Comparison of ENCODE assay signal across 15 cellular contexts in the genomic region with DNA sequence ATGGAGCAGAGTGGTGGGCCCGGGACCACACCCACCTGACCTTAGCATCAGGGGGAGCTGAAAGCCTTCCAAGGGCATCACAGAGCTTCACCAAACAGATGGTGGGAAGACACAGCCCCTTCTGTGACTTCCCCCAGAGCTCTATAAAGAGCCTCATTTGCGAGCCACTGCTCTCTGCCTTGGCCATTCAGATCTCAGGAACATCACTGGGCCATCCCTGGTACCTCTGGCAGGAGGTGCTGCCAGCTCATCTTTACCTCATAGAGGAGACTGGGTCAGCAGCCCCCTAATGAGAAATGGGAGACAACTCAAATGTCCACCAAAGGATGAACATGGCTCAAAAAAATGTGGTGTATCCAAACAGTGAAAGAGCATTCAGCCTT.
"Had no signal": no experiment of that assay in that cellular context is flagged by ENCODE, and none has a peak within 500 bp of the region (broad histone marks: within the 10 kb centered on the region; RNA-seq: fewer than 3 reads in every experiment).

No MANE protein-coding gene starts in this region.

- H3K4me3 Mint-ChIP-seq: activated CD4-positive, alpha-beta memory T cell treated with anti-CD3 and anti-CD28 coated beads for 36 hours; activated naive CD4-positive, alpha-beta T cell treated with anti-CD3 and anti-CD28 coated beads, Interleukin-2, amount 50 U/mL, for 24 hours; central memory CD8-positive, alpha-beta T cell; immature natural killer cell; neural crest cell; stimulated activated naive B cell treated with anti-CD40 and anti-IgM and Interleukin-4, amounts not matched to agents 10 μg/mL and 1 μg/mL and 100 μg/mL, for 72 hours had no signal

- H3K9me3 Mint-ChIP-seq: activated CD4-positive, alpha-beta memory T cell treated with anti-CD3 and anti-CD28 coated beads for 36 hours; activated naive CD4-positive, alpha-beta T cell treated with anti-CD3 and anti-CD28 coated beads, Interleukin-2, amount 50 U/mL, for 24 hours; central memory CD8-positive, alpha-beta T cell; immature natural killer cell; neural crest cell; stimulated activated naive B cell treated with anti-CD40 and anti-IgM and Interleukin-4, amounts not matched to agents 10 μg/mL and 1 μg/mL and 100 μg/mL, for 72 hours had no signal

- H3K4me3 ChIP-seq: adrenal gland, coronary artery, transverse colon had no signal

- H3K27me3 ChIP-seq: adrenal gland, transverse colon had no signal

- H3K4me1 Mint-ChIP-seq: activated naive CD4-positive, alpha-beta T cell treated with anti-CD3 and anti-CD28 coated beads, Interleukin-2, amount 50 U/mL, for 24 hours; central memory CD8-positive, alpha-beta T cell; immature natural killer cell had no signal

- H3K27me3 Mint-ChIP-seq: activated CD4-positive, alpha-beta memory T cell treated with anti-CD3 and anti-CD28 coated beads for 36 hours; activated naive CD4-positive, alpha-beta T cell treated with anti-CD3 and anti-CD28 coated beads, Interleukin-2, amount 50 U/mL, for 24 hours; stimulated activated naive B cell treated with anti-CD40 and anti-IgM and Interleukin-4, amounts not matched to agents 10 μg/mL and 1 μg/mL and 100 μg/mL, for 72 hours had no signal

- H3K36me3 ChIP-seq: adrenal gland had no signal

- H3K27ac Mint-ChIP-seq: activated CD4-positive, alpha-beta memory T cell treated with anti-CD3 and anti-CD28 coated beads for 36 hours; activated naive CD4-positive, alpha-beta T cell treated with anti-CD3 and anti-CD28 coated beads, Interleukin-2, amount 50 U/mL, for 24 hours; immature natural killer cell; stimulated activated naive B cell treated with anti-CD40 and anti-IgM and Interleukin-4, amounts not matched to agents 10 μg/mL and 1 μg/mL and 100 μg/mL, for 72 hours had no signal

- H3K4me2 ChIP-seq: SK-N-SH had no signal

- H3K9me3 ChIP-seq: adrenal gland, SK-N-SH, transverse colon had no signal

- DNase-seq: activated CD4-positive, alpha-beta memory T cell treated with anti-CD3 and anti-CD28 coated beads for 36 hours; activated effector memory CD4-positive, alpha-beta T cell treated with anti-CD3 and anti-CD28 coated beads, Interleukin-2, amount 50 U/mL, for 16 hours; activated T-cell treated with anti-CD3 and anti-CD28 coated beads, Interleukin-2, amount 50 U/mL, for 48 hours; effector CD4-positive, alpha-beta T cell; foreskin fibroblast; immature natural killer cell; stimulated activated naive B cell treated with anti-CD40 and anti-IgM and Interleukin-4, amounts not matched to agents 10 μg/mL and 1 μg/mL and 100 μg/mL, for 72 hours; transverse colon; WERI-Rb-1 had no signal

- H3K36me3 Mint-ChIP-seq: activated CD4-positive, alpha-beta memory T cell treated with anti-CD3 and anti-CD28 coated beads for 36 hours; activated naive CD4-positive, alpha-beta T cell treated with anti-CD3 and anti-CD28 coated beads, Interleukin-2, amount 50 U/mL, for 24 hours had no signal

- H3K9ac ChIP-seq: SK-N-SH had no signal

- H3K27ac ChIP-seq: transverse colon, WERI-Rb-1 had no signal

- H3K9me2 ChIP-seq: SK-N-SH had no signal
